Comparison of ENCODE assay signal across 26 cellular contexts in genomic region chr7:152857272-152857671, GRCh38.
"Had no signal": no experiment of that assay in that cellular context is flagged by ENCODE, and none has a peak within 500 bp of the region (broad histone marks: within the 10 kb centered on the region; RNA-seq: fewer than 3 reads in every experiment).

No MANE protein-coding gene starts in this region.

- H3K9me3 Mint-ChIP-seq: dendritic cell treated with granulocyte-macrophage colony-stimulating factor and Interleukin-4, amounts not matched to agents 40 ng/mL and 50 ng/mL, for 4 days; effector memory CD8-positive, alpha-beta T cell; endodermal cell; mesothelial cell of epicardium; naive B cell had no signal

- FAIRE-seq: endometrium, islet of Langerhans, keratinocyte had no signal

- H3K27me3 ChIP-seq: colonic mucosa, esophagus squamous epithelium, gastrocnemius medialis, heart right ventricle, left lung had no signal

- H3K4me1 ChIP-seq: colonic mucosa, esophagus squamous epithelium, gastrocnemius medialis, heart right ventricle, left lung, lower lobe of right lung had no signal

- H3K4me1 Mint-ChIP-seq: endodermal cell, mesothelial cell of epicardium had no signal

- H3K9me3 ChIP-seq: colonic mucosa, esophagus squamous epithelium, gastrocnemius medialis, heart right ventricle, left lung, lower lobe of right lung, mucosa of descending colon had no signal

- H3K27ac Mint-ChIP-seq: dendritic cell treated with granulocyte-macrophage colony-stimulating factor and Interleukin-4, amounts not matched to agents 40 ng/mL and 50 ng/mL, for 4 days; endodermal cell; mesothelial cell of epicardium had no signal

- H3K36me3 ChIP-seq: colonic mucosa had no signal

- H3K4me3 ChIP-seq: colonic mucosa, esophagus squamous epithelium, gastrocnemius medialis, heart right ventricle, left lung, lower lobe of right lung, mucosa of descending colon had no signal

- DNase-seq: colonic mucosa; cortex of kidney; effector CD8-positive, alpha-beta T cell; effector memory CD8-positive, alpha-beta T cell; endodermal cell; erythroblast; esophagus squamous epithelium; foreskin fibroblast; foreskin melanocyte; gastrocnemius medialis; glutamatergic neuron; heart right ventricle; hippocampal formation; left cardiac atrium; left lung; left ventricle myocardium superior; lower lobe of right lung; mesenchymal stem cell; mucosa of descending colon; naive B cell had no signal

- H3K4me3 Mint-ChIP-seq: dendritic cell treated with granulocyte-macrophage colony-stimulating factor and Interleukin-4, amounts not matched to agents 40 ng/mL and 50 ng/mL, for 4 days; effector memory CD8-positive, alpha-beta T cell; endodermal cell; mesothelial cell of epicardium; naive B cell had no signal

- H3K27ac ChIP-seq: colonic mucosa, epithelial cell of prostate, esophagus squamous epithelium, gastrocnemius medialis, heart right ventricle, left lung, lower lobe of right lung had no signal

- H3K27me3 Mint-ChIP-seq: effector memory CD8-positive, alpha-beta T cell; naive B cell had no signal
